ENCODE assay signal across 8 cellular contexts in genomic region chr10:126062132-126063032, GRCh38.
A peak's percentile ranks its signal among the peaks of the same experiment; 100 is the strongest.
DNase-seq lines count a peak whose midpoint lies in the region; ATAC-seq lines count a peak whose summit lies in the region.

No MANE protein-coding gene starts in this region.

- no peak overlapping the region for H3K27ac Mint-ChIP-seq in activated T-helper 17 cell treated with anti-CD3 and anti-CD28 coated beads, Interleukin-2, amount 50 U/mL, for 72 hours

- no peaks in the 10 kb centered on the region for H3K36me3 Mint-ChIP-seq in activated T-helper 17 cell treated with anti-CD3 and anti-CD28 coated beads, Interleukin-2, amount 50 U/mL, for 72 hours (ENCODE audit: low read depth)

- intact Hi-C loops in Right ventricle myocardium inferior (cut with DNase I) (loop anchor here (5.0 kb wide), 1 partner anchor 40 kb away; no protein-coding TSS in a partner anchor), sciatic nerve (cut with DNase I) (no loop called here)

- H3K9me3 Mint-ChIP-seq in activated T-helper 17 cell treated with anti-CD3 and anti-CD28 coated beads, Interleukin-2, amount 50 U/mL, for 72 hours = no peaks in the 10 kb centered on the region

- peaks cover 4% of the 10 kb centered on the region for H3K27me3 Mint-ChIP-seq in activated T-helper 17 cell treated with anti-CD3 and anti-CD28 coated beads, Interleukin-2, amount 50 U/mL, for 72 hours

- H3K4me1 Mint-ChIP-seq in activated T-helper 17 cell treated with anti-CD3 and anti-CD28 coated beads, Interleukin-2, amount 50 U/mL, for 72 hours = no peaks in the 10 kb centered on the region

- ATAC-seq in activated T-helper 17 cell treated with anti-CD3 and anti-CD28 coated beads, Interleukin-2, amount 50 U/mL, for 72 hours (replicated peaks) = peak; percentile 64
- peak; percentile 95 for ATAC-seq in Right ventricle myocardium inferior
- peak; percentile 91 for ATAC-seq in sciatic nerve
- ATAC-seq in GM21423 (IDR thresholded peaks at IDR 0.05; ENCODE audit: unreplicated experiment) = no peak

- H3K4me3 Mint-ChIP-seq in activated T-helper 17 cell treated with anti-CD3 and anti-CD28 coated beads, Interleukin-2, amount 50 U/mL, for 72 hours = no peak overlapping the region

- peak; percentile 94 for DNase-seq in GM03348 (ENCODE audit: low spot score)
- peak; percentile 93 for DNase-seq in Right ventricle myocardium inferior (ENCODE audit: missing footprints)
- DNase-seq in sciatic nerve (ENCODE audit: low spot score) = peak; percentile 89
- no peak for DNase-seq in cerebellar cortex (ENCODE audit: low spot score)
- no peak for DNase-seq in activated CD4-positive, alpha-beta T cell treated with anti-CD3 and anti-CD28 coated beads, Interleukin-2, amount 50 U/mL, for 1 hour
- DNase-seq in activated T-cell treated with anti-CD3 and anti-CD28 coated beads, Interleukin-2, amount 50 U/mL, for 1 hour = no peak

Comparison
In these comparisons a context has a peak if more than half of its experiments do, and no peak if none do; other contexts are left out.
1. DNase-seq: peak in GM03348 (single experiment), Right ventricle myocardium inferior (single experiment) and sciatic nerve (single experiment); none in cerebellar cortex (single experiment), activated CD4-positive, alpha-beta T cell treated with anti-CD3 and anti-CD28 coated beads, Interleukin-2, amount 50 U/mL, for 1 hour (single experiment) and activated T-cell treated with anti-CD3 and anti-CD28 coated beads, Interleukin-2, amount 50 U/mL, for 1 hour (single experiment).